17 cellular contexts compared by ENCODE assay signal in the genomic region with DNA sequence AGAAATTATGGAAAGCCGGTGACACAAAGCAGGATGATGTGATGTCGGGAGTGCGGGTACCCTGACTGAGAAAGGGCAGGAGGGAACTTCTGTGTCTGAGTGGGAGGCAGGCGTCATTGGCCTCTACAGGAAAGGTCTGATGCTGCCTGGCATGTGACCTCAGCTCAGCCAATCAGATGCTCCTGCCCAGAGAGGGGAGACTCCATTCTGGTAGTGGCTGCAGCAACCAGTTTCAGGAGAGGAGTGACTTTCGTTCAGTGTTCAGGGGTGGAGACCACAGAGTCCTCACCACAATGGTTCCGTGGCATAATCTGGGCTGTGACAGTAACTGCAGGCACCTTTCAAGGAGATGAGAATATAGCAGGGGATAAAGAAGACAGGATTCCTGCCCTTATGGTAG. TPM values are rescaled to one million over a fixed set of nuclear protein-coding genes. Genes with fewer than 3 reads are reported as not detected.
DNase-seq lines count a peak whose midpoint lies in the region; ATAC-seq, FAIRE-seq and TF ChIP-seq lines count a peak whose summit lies in the region.
"Had no signal": no experiment of that assay in that cellular context is flagged by ENCODE, and none has a peak within 500 bp of the region (broad histone marks: within the 10 kb centered on the region; RNA-seq: fewer than 3 reads in every experiment).

No MANE protein-coding gene starts in this region.

- H3K4me3 Mint-ChIP-seq in stimulated activated naive CD8-positive, alpha-beta T cell treated with anti-CD3 and anti-CD28 coated beads, Interleukin-15, Interleukin-2, amounts not matched to agents 100 ng/mL and 50 ng/mL, for 24 hours: no peak overlapping the region

- BruUV-seq in GM12878 (replicated peaks; lab: Mats Ljungman, UMichigan): no TSS peak

- H3K36me3 Mint-ChIP-seq in stimulated activated naive CD8-positive, alpha-beta T cell treated with anti-CD3 and anti-CD28 coated beads, Interleukin-15, Interleukin-2, amounts not matched to agents 100 ng/mL and 50 ng/mL, for 24 hours (ENCODE audit: low read depth): no peaks in the 10 kb centered on the region

- H3K27ac Mint-ChIP-seq in stimulated activated naive CD8-positive, alpha-beta T cell treated with anti-CD3 and anti-CD28 coated beads, Interleukin-15, Interleukin-2, amounts not matched to agents 100 ng/mL and 50 ng/mL, for 24 hours: peak overlapping the region; percentile 1

- DNase-seq in stimulated activated CD4-positive, alpha-beta T cell treated with anti-CD3 and anti-CD28 coated beads, Interleukin-15, amount 100 ng/mL, for 24 hours: peak; percentile 58
- DNase-seq in stimulated activated CD4-positive, alpha-beta T cell treated with anti-CD3 and anti-CD28 coated beads, Interleukin-4, amount 100 ng/mL, for 1 hour: no peak
- DNase-seq in NB4 (ENCODE audit: low read depth): peak; percentile 3
- DNase-seq in GM12878 (ENCODE audit: low read depth, low spot score): no peak
- no peak for DNase-seq in hepatic stellate cell (ENCODE audit: low spot score)
- no peak for DNase-seq in ascending aorta (ENCODE audit: low spot score in 2 of 2)
- no peak for DNase-seq in foreskin keratinocyte
- DNase-seq: aorta, KG1, NCI-H146, NCI-H524 treated with DMSO at 0.1 percent for 48 hours, psoas muscle, stomach had no signal

- TF ChIP-seq RAD21 in GM12878 (IDR thresholded peaks at IDR 0.05; ENCODE audit: insufficient read depth, low read depth, low read length): no peak

- H3K79me2 ChIP-seq in GM12878 (ENCODE audit: control insufficient read depth, insufficient read depth, low read length): no peaks in the 10 kb centered on the region

- H3K27ac ChIP-seq in GM12878 (ENCODE audit: control insufficient read depth, insufficient read depth): no peak overlapping the region
- no peak overlapping the region for H3K27ac ChIP-seq in ascending aorta
- H3K27ac ChIP-seq in foreskin keratinocyte: no peak overlapping the region
- H3K27ac ChIP-seq: psoas muscle, stomach had no signal

- H3K4me1 ChIP-seq in GM12878 (ENCODE audit: control insufficient read depth, insufficient read depth, low read length) (no peaks in the 10 kb centered on the region), ascending aorta (no peaks in the 10 kb centered on the region), foreskin keratinocyte (peaks cover 10% of the 10 kb centered on the region)
- H3K4me1 ChIP-seq: psoas muscle, stomach had no signal

- H3K9me3 ChIP-seq in GM12878 (replicated peaks; ENCODE audit: control insufficient read depth, insufficient read depth, low read length) (no peaks in the 10 kb centered on the region), ascending aorta (no peaks in the 10 kb centered on the region)
- H3K9me3 ChIP-seq: psoas muscle, stomach had no signal

- intact Hi-C loops in GM12878 (cut with micrococcal nuclease; ENCODE audit: unreplicated experiment): no loop called here
- intact Hi-C loops in ascending aorta (cut with DNase I): no loop called here

- ATAC-seq in GM12878: peak; percentile 86
- ATAC-seq in foreskin keratinocyte: no peak
- ATAC-seq: psoas muscle had no signal

- 27% methylated on average over 6 of the region's 6 CpGs for WGBS in GM12878 (ENCODE audit: insufficient coverage, insufficient replicate concordance, low lambda C conversion rate, missing lambda C conversion rate)

- RAD21 ChIA-PET in GM12878 (lab: Charles Lee; ENCODE audit: unreplicated experiment): no interaction called here

- CTCF ChIA-PET in GM12878 (lab: Yijun Ruan, JAX): no interaction called here

- TF ChIP-seq POLR2A in NB4 (IDR thresholded peaks at IDR 0.05; ENCODE audit: extremely low read depth, insufficient read length) (no peak), GM12878 (IDR thresholded peaks at IDR 0.05; ENCODE audit: low read depth, low read length) (no peak)

- H3K27me3 Mint-ChIP-seq in stimulated activated naive CD8-positive, alpha-beta T cell treated with anti-CD3 and anti-CD28 coated beads, Interleukin-15, Interleukin-2, amounts not matched to agents 100 ng/mL and 50 ng/mL, for 24 hours: peaks cover 17% of the 10 kb centered on the region

- no peak for TF ChIP-seq CTCF in NB4 (IDR thresholded peaks at IDR 0.05; ENCODE audit: low read depth, low read length)
- TF ChIP-seq CTCF in GM12878 (IDR thresholded peaks at IDR 0.05 in 2 of 3, conservative IDR thresholded peaks at IDR 0.05 in 1 of 3; ENCODE audit: control insufficient read depth in 2 of 3, extremely low read depth in 1 of 3, insufficient read depth in 1 of 3, low read depth in 3 of 3, low read length in 3 of 3): no peak
- TF ChIP-seq CTCF in ascending aorta (IDR thresholded peaks at IDR 0.05): no peak
- TF ChIP-seq CTCF in foreskin keratinocyte (conservative IDR thresholded peaks at IDR 0.05): no peak

- TF ChIP-seq EP300 in GM12878 (IDR thresholded peaks at IDR 0.05; ENCODE audit: borderline replicate concordance in 1 of 2, control insufficient read depth in 1 of 2, low read depth in 2 of 2, low read length in 2 of 2): no peak

- H3K27me3 ChIP-seq in GM12878 (replicated peaks in 1 of 2; ENCODE audit: control insufficient read depth in 2 of 2, insufficient read depth in 2 of 2, low read length in 1 of 2) (peaks cover 0 to 2% of the 10 kb centered on the region in 2 experiments; a peak in 1 of 4 replicates), ascending aorta (no peaks in the 10 kb centered on the region), foreskin keratinocyte (no peaks in the 10 kb centered on the region)

- POLR2A ChIA-PET in GM12878 (lab: Charles Lee): no interaction called here

- H3K4me2 ChIP-seq in GM12878 (ENCODE audit: control insufficient read depth, insufficient read depth): no peak overlapping the region

- SMC1A ChIA-PET in GM12878 (lab: Charles Lee; ENCODE audit: uncharacterized antibody, unreplicated experiment): no interaction called here

- peaks cover 28% of the 10 kb centered on the region for H3K4me1 Mint-ChIP-seq in stimulated activated naive CD8-positive, alpha-beta T cell treated with anti-CD3 and anti-CD28 coated beads, Interleukin-15, Interleukin-2, amounts not matched to agents 100 ng/mL and 50 ng/mL, for 24 hours (ENCODE audit: low read depth)

- H3K4me3 ChIP-seq in NB4 (ENCODE audit: low read depth, low read length): no peak overlapping the region
- H3K4me3 ChIP-seq in GM12878: no peak overlapping the region
- no peak overlapping the region for H3K4me3 ChIP-seq in ascending aorta
- H3K4me3 ChIP-seq: psoas muscle, stomach had no signal

- H3K9ac ChIP-seq in GM12878 (ENCODE audit: control insufficient read depth, insufficient read depth, low read length): no peak overlapping the region

- H3K36me3 ChIP-seq in GM12878 (ENCODE audit: control insufficient read depth in 2 of 2, insufficient read depth in 2 of 2, low read length in 1 of 2) (no peaks in the 10 kb centered on the region), ascending aorta (no peaks in the 10 kb centered on the region)
- H3K36me3 ChIP-seq: stomach had no signal

- no peak overlapping the region for H2AFZ ChIP-seq in GM12878 (ENCODE audit: control insufficient read depth, low read depth, low read length)

- in situ Hi-C loops in GM12878 (cut with MboI): no loop called here

- H3K9me3 Mint-ChIP-seq in stimulated activated naive CD8-positive, alpha-beta T cell treated with anti-CD3 and anti-CD28 coated beads, Interleukin-15, Interleukin-2, amounts not matched to agents 100 ng/mL and 50 ng/mL, for 24 hours: no peaks in the 10 kb centered on the region

- no peak for FAIRE-seq in GM12878 (lab: Jason Lieb, UNC)

- no peaks in the 10 kb centered on the region for H4K20me1 ChIP-seq in GM12878 (ENCODE audit: control insufficient read depth, insufficient read depth)

TF ChIP-seq in GM12878, 131 proteins besides CTCF, POLR2A, EP300 and RAD21 (continues in another document):
- no peak for TF ChIP-seq ATF7 (IDR thresholded peaks at IDR 0.05; ENCODE audit: low read depth)

RNA-seq across cellular contexts. Expression of gene SFXN1, which starts 6.7 kb away (rescaled TPM):
- total RNA-seq in GM12878 (2013; cell fraction: nucleolus; rRNA removed): 176 and 190 TPM in 2 replicates
- 96.8 and 97.4 TPM in 2 replicates for total RNA-seq in GM12878 (2014; rRNA removed)
- total RNA-seq in GM12878 (2014; rRNA removed; fragmentation: Illumina TruSeq; extraction: Trizol): 92.5 and 99.0 TPM in 2 replicates
- total RNA-seq in GM12878 (2021): 106 and 108 TPM in 2 replicates
- polyA plus RNA-seq in GM12878 (2011; ENCODE audit: low read depth): 149 TPM
- 173 and 248 TPM in 2 replicates for polyA plus RNA-seq in GM12878 (2011; rRNA removed)
- 205 and 218 TPM in 2 replicates for polyA plus RNA-seq in GM12878 (2011; cell fraction: cytosol; rRNA removed)
- polyA plus RNA-seq in GM12878 (2011; cell fraction: nucleus; rRNA removed): 125 and 150 TPM in 2 replicates
- polyA plus RNA-seq in GM12878 (2012): 72.2 and 85.3 TPM in 2 replicates
- polyA plus RNA-seq in GM12878 (2014; fragmentation: Illumina TruSeq; extraction: Trizol): 101 and 126 TPM in 2 replicates
- polyA plus RNA-seq in GM12878 (2014; fragmentation: Nextera tagmentation; extraction: Ambion mirVana): 10 to 100 TPM; 18.0 to 24.6 TPM
- polyA plus RNA-seq in GM12878 (2014; rRNA removed): 84.5 and 89.2 TPM in 2 replicates
- polyA plus RNA-seq in GM12878 (2016; fragmentation: Nextera tagmentation; extraction: Ambion mirVana): 100 to 1,000 TPM; 110 TPM
- polyA minus RNA-seq in GM12878 (2011; rRNA and poly(A)+ RNA removed): 299 and 428 TPM in 2 replicates
- 56.5 and 83.2 TPM in 2 replicates for polyA minus RNA-seq in GM12878 (2011; cell fraction: cytosol; rRNA and poly(A)+ RNA removed)
- 56.8 and 86.4 TPM in 2 replicates for polyA minus RNA-seq in GM12878 (2011; cell fraction: nucleus; rRNA and poly(A)+ RNA removed)
- 47.5 TPM for total RNA-seq in ascending aorta
- 93.0 and 94.2 TPM in 2 replicates for total RNA-seq in foreskin keratinocyte
- polyA plus RNA-seq in foreskin keratinocyte: 25.9 and 26.2 TPM in 2 replicates

RNA-seq across cellular contexts. Expression of gene DRD1, which starts 27.6 kb away (rescaled TPM):
- not detected in 2 replicates for total RNA-seq in GM12878 (2013; cell fraction: nucleolus; rRNA removed)
- total RNA-seq in GM12878 (2014; rRNA removed): not detected in 2 replicates
- total RNA-seq in GM12878 (2014; rRNA removed; fragmentation: Illumina TruSeq; extraction: Trizol): not detected in 2 replicates
- not detected in 2 replicates for total RNA-seq in GM12878 (2021)
- polyA plus RNA-seq in GM12878 (2011; ENCODE audit: low read depth): not detected
- polyA plus RNA-seq in GM12878 (2011; rRNA removed): not detected in 2 replicates
- not detected in 2 replicates for polyA plus RNA-seq in GM12878 (2011; cell fraction: cytosol; rRNA removed)
- polyA plus RNA-seq in GM12878 (2011; cell fraction: nucleus; rRNA removed): not detected in 2 replicates
- not detected in 2 replicates for polyA plus RNA-seq in GM12878 (2012)
- polyA plus RNA-seq in GM12878 (2014; fragmentation: Illumina TruSeq; extraction: Trizol): not detected in 2 replicates
- not detected for polyA plus RNA-seq in GM12878 (2014; fragmentation: Nextera tagmentation; extraction: Ambion mirVana)
- not detected in 2 replicates for polyA plus RNA-seq in GM12878 (2014; rRNA removed)
- not detected for polyA plus RNA-seq in GM12878 (2016; fragmentation: Nextera tagmentation; extraction: Ambion mirVana)
- not detected in 2 replicates for polyA minus RNA-seq in GM12878 (2011; rRNA and poly(A)+ RNA removed)
- polyA minus RNA-seq in GM12878 (2011; cell fraction: cytosol; rRNA and poly(A)+ RNA removed): not detected in 2 replicates
- not detected in 2 replicates for polyA minus RNA-seq in GM12878 (2011; cell fraction: nucleus; rRNA and poly(A)+ RNA removed)
- total RNA-seq in ascending aorta: 0.11 TPM
- total RNA-seq in foreskin keratinocyte: not detected in 2 replicates
- not detected in 2 replicates for polyA plus RNA-seq in foreskin keratinocyte
- total RNA-seq: myocyte, RPMI7951 had no signal
- polyA plus RNA-seq: BJ had no signal

Comparison
In these comparisons a context has a peak if more than half of its experiments do, and no peak if none do; other contexts are left out.
1. DNase-seq: peak in stimulated activated CD4-positive, alpha-beta T cell treated with anti-CD3 and anti-CD28 coated beads, Interleukin-15, amount 100 ng/mL, for 24 hours (single experiment) and NB4 (single experiment); none in stimulated activated CD4-positive, alpha-beta T cell treated with anti-CD3 and anti-CD28 coated beads, Interleukin-4, amount 100 ng/mL, for 1 hour (single experiment), GM12878 (single experiment), hepatic stellate cell (single experiment), ascending aorta (0 of 2) and foreskin keratinocyte (0 of 2).